In the genomic region with DNA sequence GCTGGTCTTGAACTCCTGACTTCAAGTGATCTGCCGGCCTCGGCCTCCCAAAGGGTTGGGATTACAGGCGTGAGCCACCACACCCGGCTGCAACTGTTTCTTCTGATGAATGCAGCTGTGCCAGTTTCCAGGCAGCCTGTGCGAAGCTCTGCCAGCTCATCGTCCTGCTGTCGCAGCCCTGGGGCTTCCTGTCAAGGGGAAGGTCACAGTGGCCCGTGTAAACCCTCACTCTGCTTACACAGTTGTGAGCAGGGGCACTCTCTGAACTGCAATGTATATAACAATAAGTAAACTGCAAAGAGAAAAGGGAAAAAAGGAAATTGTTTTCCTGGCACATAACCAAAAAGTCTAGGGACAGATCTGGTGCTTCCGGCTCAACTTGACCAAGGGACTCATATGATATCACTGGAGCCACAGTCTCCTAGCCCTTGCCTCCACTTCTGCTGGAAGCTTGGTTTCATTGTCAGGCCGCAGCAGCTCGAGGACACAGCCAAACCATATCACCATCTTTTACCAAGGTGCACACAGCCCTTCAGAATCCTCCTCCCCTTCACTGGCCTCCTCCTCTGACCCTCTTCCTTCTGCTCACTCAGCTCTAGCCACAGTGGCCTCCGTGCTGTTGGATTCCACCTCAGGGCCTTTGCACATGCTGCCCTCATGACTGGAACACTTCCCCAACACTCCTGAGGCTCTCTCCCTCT, we compare ENCODE assay signal across 1 cellular context.
A peak's percentile ranks its signal among the peaks of the same experiment; 100 is the strongest.
TF ChIP-seq lines count a peak whose summit lies in the region.

No MANE protein-coding gene starts in this region.

TF ChIP-seq in HepG2, 621 proteins besides CTCF, POLR2A, EP300 and RAD21 (continued from another document and continues in another):
- TF ChIP-seq, protein P1, sequence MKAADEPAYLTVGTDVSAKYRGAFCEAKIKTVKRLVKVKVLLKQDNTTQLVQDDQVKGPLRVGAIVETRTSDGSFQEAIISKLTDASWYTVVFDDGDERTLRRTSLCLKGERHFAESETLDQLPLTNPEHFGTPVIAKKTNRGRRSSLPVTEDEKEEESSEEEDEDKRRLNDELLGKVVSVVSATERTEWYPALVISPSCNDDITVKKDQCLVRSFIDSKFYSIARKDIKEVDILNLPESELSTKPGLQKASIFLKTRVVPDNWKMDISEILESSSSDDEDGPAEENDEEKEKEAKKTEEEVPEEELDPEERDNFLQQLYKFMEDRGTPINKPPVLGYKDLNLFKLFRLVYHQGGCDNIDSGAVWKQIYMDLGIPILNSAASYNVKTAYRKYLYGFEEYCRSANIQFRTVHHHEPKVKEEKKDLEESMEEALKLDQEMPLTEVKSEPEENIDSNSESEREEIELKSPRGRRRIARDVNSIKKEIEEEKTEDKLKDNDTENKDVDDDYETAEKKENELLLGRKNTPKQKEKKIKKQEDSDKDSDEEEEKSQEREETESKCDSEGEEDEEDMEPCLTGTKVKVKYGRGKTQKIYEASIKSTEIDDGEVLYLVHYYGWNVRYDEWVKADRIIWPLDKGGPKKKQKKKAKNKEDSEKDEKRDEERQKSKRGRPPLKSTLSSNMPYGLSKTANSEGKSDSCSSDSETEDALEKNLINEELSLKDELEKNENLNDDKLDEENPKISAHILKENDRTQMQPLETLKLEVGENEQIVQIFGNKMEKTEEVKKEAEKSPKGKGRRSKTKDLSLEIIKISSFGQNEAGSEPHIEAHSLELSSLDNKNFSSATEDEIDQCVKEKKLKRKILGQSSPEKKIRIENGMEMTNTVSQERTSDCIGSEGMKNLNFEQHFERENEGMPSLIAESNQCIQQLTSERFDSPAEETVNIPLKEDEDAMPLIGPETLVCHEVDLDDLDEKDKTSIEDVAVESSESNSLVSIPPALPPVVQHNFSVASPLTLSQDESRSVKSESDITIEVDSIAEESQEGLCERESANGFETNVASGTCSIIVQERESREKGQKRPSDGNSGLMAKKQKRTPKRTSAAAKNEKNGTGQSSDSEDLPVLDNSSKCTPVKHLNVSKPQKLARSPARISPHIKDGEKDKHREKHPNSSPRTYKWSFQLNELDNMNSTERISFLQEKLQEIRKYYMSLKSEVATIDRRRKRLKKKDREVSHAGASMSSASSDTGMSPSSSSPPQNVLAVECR (CRISPR knock-in tag; IDR thresholded peaks at IDR 0.05; ENCODE audit: borderline replicate concordance), result peak; percentile 22; the same call in 1 of the 2 replicates
- TF ChIP-seq MED1 (CRISPR knock-in tag; IDR thresholded peaks at IDR 0.05), result peak; percentile 75
- TF ChIP-seq, protein P2, sequence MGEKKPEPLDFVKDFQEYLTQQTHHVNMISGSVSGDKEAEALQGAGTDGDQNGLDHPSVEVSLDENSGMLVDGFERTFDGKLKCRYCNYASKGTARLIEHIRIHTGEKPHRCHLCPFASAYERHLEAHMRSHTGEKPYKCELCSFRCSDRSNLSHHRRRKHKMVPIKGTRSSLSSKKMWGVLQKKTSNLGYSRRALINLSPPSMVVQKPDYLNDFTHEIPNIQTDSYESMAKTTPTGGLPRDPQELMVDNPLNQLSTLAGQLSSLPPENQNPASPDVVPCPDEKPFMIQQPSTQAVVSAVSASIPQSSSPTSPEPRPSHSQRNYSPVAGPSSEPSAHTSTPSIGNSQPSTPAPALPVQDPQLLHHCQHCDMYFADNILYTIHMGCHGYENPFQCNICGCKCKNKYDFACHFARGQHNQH (CRISPR knock-in tag; IDR thresholded peaks at IDR 0.05), result peak; percentile 77
- TF ChIP-seq ZNF501 (CRISPR knock-in tag; IDR thresholded peaks at IDR 0.05), result peak; percentile 68; the same call in 1 of the 2 replicates
- TF ChIP-seq KAT8 (CRISPR knock-in tag; IDR thresholded peaks at IDR 0.05), result 0 out of 2 replicates have a peak, but pooled peaks have one; percentile 15
- no peak for TF ChIP-seq GABPA (IDR thresholded peaks at IDR 0.05; ENCODE audit: low read depth, low read length)
- peak; percentile 61 for TF ChIP-seq GABPA (CRISPR knock-in tag; IDR thresholded peaks at IDR 0.05; ENCODE audit: low read depth)
- TF ChIP-seq, protein P3, sequence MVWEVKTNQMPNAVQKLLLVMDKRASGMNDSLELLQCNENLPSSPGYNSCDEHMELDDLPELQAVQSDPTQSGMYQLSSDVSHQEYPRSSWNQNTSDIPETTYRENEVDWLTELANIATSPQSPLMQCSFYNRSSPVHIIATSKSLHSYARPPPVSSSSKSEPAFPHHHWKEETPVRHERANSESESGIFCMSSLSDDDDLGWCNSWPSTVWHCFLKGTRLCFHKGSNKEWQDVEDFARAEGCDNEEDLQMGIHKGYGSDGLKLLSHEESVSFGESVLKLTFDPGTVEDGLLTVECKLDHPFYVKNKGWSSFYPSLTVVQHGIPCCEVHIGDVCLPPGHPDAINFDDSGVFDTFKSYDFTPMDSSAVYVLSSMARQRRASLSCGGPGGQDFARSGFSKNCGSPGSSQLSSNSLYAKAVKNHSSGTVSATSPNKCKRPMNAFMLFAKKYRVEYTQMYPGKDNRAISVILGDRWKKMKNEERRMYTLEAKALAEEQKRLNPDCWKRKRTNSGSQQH (CRISPR knock-in tag; IDR thresholded peaks at IDR 0.05; ENCODE audit: low read depth), result 0 out of 2 replicates have a peak, but pooled peaks have one; percentile 49
- TF ChIP-seq, protein P4, sequence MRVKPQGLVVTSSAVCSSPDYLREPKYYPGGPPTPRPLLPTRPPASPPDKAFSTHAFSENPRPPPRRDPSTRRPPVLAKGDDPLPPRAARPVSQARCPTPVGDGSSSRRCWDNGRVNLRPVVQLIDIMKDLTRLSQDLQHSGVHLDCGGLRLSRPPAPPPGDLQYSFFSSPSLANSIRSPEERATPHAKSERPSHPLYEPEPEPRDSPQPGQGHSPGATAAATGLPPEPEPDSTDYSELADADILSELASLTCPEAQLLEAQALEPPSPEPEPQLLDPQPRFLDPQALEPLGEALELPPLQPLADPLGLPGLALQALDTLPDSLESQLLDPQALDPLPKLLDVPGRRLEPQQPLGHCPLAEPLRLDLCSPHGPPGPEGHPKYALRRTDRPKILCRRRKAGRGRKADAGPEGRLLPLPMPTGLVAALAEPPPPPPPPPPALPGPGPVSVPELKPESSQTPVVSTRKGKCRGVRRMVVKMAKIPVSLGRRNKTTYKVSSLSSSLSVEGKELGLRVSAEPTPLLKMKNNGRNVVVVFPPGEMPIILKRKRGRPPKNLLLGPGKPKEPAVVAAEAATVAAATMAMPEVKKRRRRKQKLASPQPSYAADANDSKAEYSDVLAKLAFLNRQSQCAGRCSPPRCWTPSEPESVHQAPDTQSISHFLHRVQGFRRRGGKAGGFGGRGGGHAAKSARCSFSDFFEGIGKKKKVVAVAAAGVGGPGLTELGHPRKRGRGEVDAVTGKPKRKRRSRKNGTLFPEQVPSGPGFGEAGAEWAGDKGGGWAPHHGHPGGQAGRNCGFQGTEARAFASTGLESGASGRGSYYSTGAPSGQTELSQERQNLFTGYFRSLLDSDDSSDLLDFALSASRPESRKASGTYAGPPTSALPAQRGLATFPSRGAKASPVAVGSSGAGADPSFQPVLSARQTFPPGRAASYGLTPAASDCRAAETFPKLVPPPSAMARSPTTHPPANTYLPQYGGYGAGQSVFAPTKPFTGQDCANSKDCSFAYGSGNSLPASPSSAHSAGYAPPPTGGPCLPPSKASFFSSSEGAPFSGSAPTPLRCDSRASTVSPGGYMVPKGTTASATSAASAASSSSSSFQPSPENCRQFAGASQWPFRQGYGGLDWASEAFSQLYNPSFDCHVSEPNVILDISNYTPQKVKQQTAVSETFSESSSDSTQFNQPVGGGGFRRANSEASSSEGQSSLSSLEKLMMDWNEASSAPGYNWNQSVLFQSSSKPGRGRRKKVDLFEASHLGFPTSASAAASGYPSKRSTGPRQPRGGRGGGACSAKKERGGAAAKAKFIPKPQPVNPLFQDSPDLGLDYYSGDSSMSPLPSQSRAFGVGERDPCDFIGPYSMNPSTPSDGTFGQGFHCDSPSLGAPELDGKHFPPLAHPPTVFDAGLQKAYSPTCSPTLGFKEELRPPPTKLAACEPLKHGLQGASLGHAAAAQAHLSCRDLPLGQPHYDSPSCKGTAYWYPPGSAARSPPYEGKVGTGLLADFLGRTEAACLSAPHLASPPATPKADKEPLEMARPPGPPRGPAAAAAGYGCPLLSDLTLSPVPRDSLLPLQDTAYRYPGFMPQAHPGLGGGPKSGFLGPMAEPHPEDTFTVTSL (CRISPR knock-in tag; IDR thresholded peaks at IDR 0.05; ENCODE audit: borderline replicate concordance), result peak; percentile 79; the same call in 1 of the 2 replicates
- TF ChIP-seq FOSL2 (CRISPR knock-in tag; IDR thresholded peaks at IDR 0.05), result peak; percentile 53; the same call in 1 of the 2 replicates
- peak; percentile 63; the same call in 1 of the 2 replicates for TF ChIP-seq PITX1 (CRISPR knock-in tag; IDR thresholded peaks at IDR 0.05)
- peak; percentile 67; the same call in 1 of the 2 replicates for TF ChIP-seq ZMAT3 (CRISPR knock-in tag; conservative IDR thresholded peaks at IDR 0.05)
- peak; percentile 88; the same call in 1 of the 2 replicates for TF ChIP-seq SOX5 (CRISPR knock-in tag; IDR thresholded peaks at IDR 0.05; ENCODE audit: borderline replicate concordance)
- TF ChIP-seq MIER3 (CRISPR knock-in tag; IDR thresholded peaks at IDR 0.05; ENCODE audit: borderline replicate concordance), result peak; percentile 35; the same call in 1 of the 2 replicates
- TF ChIP-seq, protein P5, sequence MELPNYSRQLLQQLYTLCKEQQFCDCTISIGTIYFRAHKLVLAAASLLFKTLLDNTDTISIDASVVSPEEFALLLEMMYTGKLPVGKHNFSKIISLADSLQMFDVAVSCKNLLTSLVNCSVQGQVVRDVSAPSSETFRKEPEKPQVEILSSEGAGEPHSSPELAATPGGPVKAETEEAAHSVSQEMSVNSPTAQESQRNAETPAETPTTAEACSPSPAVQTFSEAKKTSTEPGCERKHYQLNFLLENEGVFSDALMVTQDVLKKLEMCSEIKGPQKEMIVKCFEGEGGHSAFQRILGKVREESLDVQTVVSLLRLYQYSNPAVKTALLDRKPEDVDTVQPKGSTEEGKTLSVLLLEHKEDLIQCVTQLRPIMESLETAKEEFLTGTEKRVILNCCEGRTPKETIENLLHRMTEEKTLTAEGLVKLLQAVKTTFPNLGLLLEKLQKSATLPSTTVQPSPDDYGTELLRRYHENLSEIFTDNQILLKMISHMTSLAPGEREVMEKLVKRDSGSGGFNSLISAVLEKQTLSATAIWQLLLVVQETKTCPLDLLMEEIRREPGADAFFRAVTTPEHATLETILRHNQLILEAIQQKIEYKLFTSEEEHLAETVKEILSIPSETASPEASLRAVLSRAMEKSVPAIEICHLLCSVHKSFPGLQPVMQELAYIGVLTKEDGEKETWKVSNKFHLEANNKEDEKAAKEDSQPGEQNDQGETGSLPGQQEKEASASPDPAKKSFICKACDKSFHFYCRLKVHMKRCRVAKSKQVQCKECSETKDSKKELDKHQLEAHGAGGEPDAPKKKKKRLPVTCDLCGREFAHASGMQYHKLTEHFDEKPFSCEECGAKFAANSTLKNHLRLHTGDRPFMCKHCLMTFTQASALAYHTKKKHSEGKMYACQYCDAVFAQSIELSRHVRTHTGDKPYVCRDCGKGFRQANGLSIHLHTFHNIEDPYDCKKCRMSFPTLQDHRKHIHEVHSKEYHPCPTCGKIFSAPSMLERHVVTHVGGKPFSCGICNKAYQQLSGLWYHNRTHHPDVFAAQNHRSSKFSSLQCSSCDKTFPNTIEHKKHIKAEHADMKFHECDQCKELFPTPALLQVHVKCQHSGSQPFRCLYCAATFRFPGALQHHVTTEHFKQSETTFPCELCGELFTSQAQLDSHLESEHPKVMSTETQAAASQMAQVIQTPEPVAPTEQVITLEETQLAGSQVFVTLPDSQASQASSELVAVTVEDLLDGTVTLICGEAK (IDR thresholded peaks at IDR 0.05), result no peak
- TF ChIP-seq, protein P5 (CRISPR knock-in tag; IDR thresholded peaks at IDR 0.05), result peak; percentile 68
- 0 out of 2 replicates have a peak, but pooled peaks have one; percentile 17 for TF ChIP-seq NCOA2 (CRISPR knock-in tag; IDR thresholded peaks at IDR 0.05)
- TF ChIP-seq HOXD1 (CRISPR knock-in tag; IDR thresholded peaks at IDR 0.05), result no peak; the same call in 1 of the 2 replicates
- TF ChIP-seq, protein P6, sequence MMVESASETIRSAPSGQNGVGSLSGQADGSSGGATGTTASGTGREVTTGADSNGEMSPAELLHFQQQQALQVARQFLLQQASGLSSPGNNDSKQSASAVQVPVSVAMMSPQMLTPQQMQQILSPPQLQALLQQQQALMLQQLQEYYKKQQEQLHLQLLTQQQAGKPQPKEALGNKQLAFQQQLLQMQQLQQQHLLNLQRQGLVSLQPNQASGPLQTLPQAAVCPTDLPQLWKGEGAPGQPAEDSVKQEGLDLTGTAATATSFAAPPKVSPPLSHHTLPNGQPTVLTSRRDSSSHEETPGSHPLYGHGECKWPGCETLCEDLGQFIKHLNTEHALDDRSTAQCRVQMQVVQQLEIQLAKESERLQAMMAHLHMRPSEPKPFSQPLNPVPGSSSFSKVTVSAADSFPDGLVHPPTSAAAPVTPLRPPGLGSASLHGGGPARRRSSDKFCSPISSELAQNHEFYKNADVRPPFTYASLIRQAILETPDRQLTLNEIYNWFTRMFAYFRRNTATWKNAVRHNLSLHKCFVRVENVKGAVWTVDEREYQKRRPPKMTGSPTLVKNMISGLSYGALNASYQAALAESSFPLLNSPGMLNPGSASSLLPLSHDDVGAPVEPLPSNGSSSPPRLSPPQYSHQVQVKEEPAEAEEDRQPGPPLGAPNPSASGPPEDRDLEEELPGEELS (CRISPR knock-in tag; IDR thresholded peaks at IDR 0.05), result peak; percentile 48; the same call in 1 of the 2 replicates
- TF ChIP-seq TBX2 (CRISPR knock-in tag; IDR thresholded peaks at IDR 0.05; ENCODE audit: borderline replicate concordance), result peak; percentile 78
